ENCODE assay signal across 26 cellular contexts in the genomic region with DNA sequence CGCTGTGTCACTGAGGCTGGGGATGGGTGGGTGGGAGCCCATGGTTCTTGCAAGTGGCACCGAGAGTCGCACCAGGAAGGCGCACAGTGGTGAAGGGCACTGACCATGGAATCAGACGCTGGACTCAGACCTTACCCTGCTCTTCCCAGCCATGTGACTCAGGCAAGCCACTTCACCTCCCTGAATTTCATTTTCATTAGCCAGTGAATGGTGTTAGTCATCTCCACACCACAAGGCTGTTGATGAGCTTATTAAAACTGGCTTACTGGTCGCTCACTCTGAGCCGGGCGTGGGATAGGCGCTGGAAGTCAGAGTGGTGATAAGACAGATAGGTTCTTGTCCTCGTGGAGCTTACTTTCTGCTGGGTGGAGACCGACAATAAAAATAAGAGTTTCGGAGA. TPM values are rescaled to one million over a fixed set of nuclear protein-coding genes. Genes with fewer than 3 reads are reported as not detected.
DNase-seq lines count a peak whose midpoint lies in the region; ATAC-seq, FAIRE-seq and TF ChIP-seq lines count a peak whose summit lies in the region.
"Had no signal": no experiment of that assay in that cellular context is flagged by ENCODE, and none has a peak within 500 bp of the region (broad histone marks: within the 10 kb centered on the region; RNA-seq: fewer than 3 reads in every experiment).

No MANE protein-coding gene starts in this region.

- FAIRE-seq in RCC 7860 (lab: Jason Lieb, UNC), result no peak
- FAIRE-seq: colon, small intestine, urothelium cell line had no signal

- ATAC-seq in HG02938 (IDR thresholded peaks at IDR 0.05; ENCODE audit: unreplicated experiment) (no peak), natural killer cell (no peak)
- ATAC-seq: activated naive CD4-positive, alpha-beta T cell treated with anti-CD3 and anti-CD28 coated beads, Interleukin-2, amount 50 U/mL, for 72 hours; lower lobe of right lung; stimulated activated naive B cell treated with anti-CD40 and anti-IgM and Interleukin-4, amounts not matched to agents 10 μg/mL and 1 μg/mL and 100 μg/mL, for 72 hours had no signal

- TF ChIP-seq CTCF in nephron progenitor cell (IDR thresholded peaks at IDR 0.05), result no peak
- TF ChIP-seq CTCF in natural killer cell (IDR thresholded peaks at IDR 0.05), result no peak

- H3K27me3 Mint-ChIP-seq in nephron progenitor cell (ENCODE audit: low read depth, poor library complexity), result peaks cover 31% of the 10 kb centered on the region
- peaks cover 11 to 12% of the 10 kb centered on the region in 2 donors for H3K27me3 Mint-ChIP-seq in natural killer cell (ENCODE audit: low read depth in 2 of 2)

- no peak overlapping the region for H3K27ac Mint-ChIP-seq in nephron progenitor cell
- H3K27ac Mint-ChIP-seq in natural killer cell, result no peak overlapping the region
- H3K27ac Mint-ChIP-seq: activated naive CD4-positive, alpha-beta T cell treated with anti-CD3 and anti-CD28 coated beads, Interleukin-2, amount 50 U/mL, for 72 hours; brain; stimulated activated naive B cell treated with anti-CD40 and anti-IgM and Interleukin-4, amounts not matched to agents 10 μg/mL and 1 μg/mL and 100 μg/mL, for 72 hours had no signal

- intact Hi-C loops in natural killer cell (cut with micrococcal nuclease), result no loop called here

- no peak overlapping the region for H3K27ac ChIP-seq in epithelial cell of prostate
- H3K27ac ChIP-seq: lower lobe of right lung, Peyer's patch, SK-N-MC, VCaP had no signal

- H3K4me1 Mint-ChIP-seq in nephron progenitor cell (peaks cover 79% of the 10 kb centered on the region), natural killer cell (no peaks in the 10 kb centered on the region)
- H3K4me1 Mint-ChIP-seq: CD4-positive, CD25-positive, alpha-beta regulatory T cell had no signal

- DNase-seq in ELR (ENCODE audit: low read depth) (peak; percentile 47), RCC 7860 (ENCODE audit: low spot score) (peak; percentile 42), epithelial cell of prostate (ENCODE audit: low read depth, low spot score) (peak; percentile 43), myocyte (ENCODE audit: low read depth) (peak; percentile 23), nephron progenitor cell (no peak), NCI-H524 (lab: John Stamatoyannopoulos, UW) (no peak), natural killer cell (no peak)
- DNase-seq: activated CD4-positive, alpha-beta T cell treated with anti-CD3 and anti-CD28 coated beads, Interleukin-2, amount 50 U/mL, for 1 hour; CD4-positive, CD25-positive, alpha-beta regulatory T cell; Kasumi-1; lower lobe of right lung; NCI-H1092 treated with DMSO at 0.1 percent for 48 hours; NCI-H2081 treated with DMSO at 0.1 percent for 48 hours; NK-92 treated with Interleukin-12 subunit alpha and Interleukin-12 subunit beta, amount 100 ng/mL, for 24 hours; Peyer's patch; small intestine; stimulated activated CD4-positive, alpha-beta T cell treated with anti-CD3 and anti-CD28 coated beads, Interleukin-2, amount 100 ng/mL, for 48 hours; stimulated activated naive B cell treated with anti-CD40 and anti-IgM and Interleukin-4, amounts not matched to agents 10 μg/mL and 1 μg/mL and 100 μg/mL, for 72 hours had no signal

- H3K9me3 Mint-ChIP-seq in nephron progenitor cell (no peaks in the 10 kb centered on the region), natural killer cell (no peaks in the 10 kb centered on the region)
- H3K9me3 Mint-ChIP-seq: activated naive CD4-positive, alpha-beta T cell treated with anti-CD3 and anti-CD28 coated beads, Interleukin-2, amount 50 U/mL, for 72 hours; brain; CD4-positive, CD25-positive, alpha-beta regulatory T cell; stimulated activated naive B cell treated with anti-CD40 and anti-IgM and Interleukin-4, amounts not matched to agents 10 μg/mL and 1 μg/mL and 100 μg/mL, for 72 hours had no signal

- H3K36me3 Mint-ChIP-seq in nephron progenitor cell (ENCODE audit: low read depth) (peaks cover 26% of the 10 kb centered on the region), natural killer cell (no peaks in the 10 kb centered on the region)
- H3K36me3 Mint-ChIP-seq: activated naive CD4-positive, alpha-beta T cell treated with anti-CD3 and anti-CD28 coated beads, Interleukin-2, amount 50 U/mL, for 72 hours; brain; CD4-positive, CD25-positive, alpha-beta regulatory T cell had no signal

- H3K4me3 Mint-ChIP-seq in nephron progenitor cell, result no peak overlapping the region
- no peak overlapping the region for H3K4me3 Mint-ChIP-seq in natural killer cell
- H3K4me3 Mint-ChIP-seq: brain; CD4-positive, CD25-positive, alpha-beta regulatory T cell; stimulated activated naive B cell treated with anti-CD40 and anti-IgM and Interleukin-4, amounts not matched to agents 10 μg/mL and 1 μg/mL and 100 μg/mL, for 72 hours had no signal

RNA-seq across cellular contexts. Expression of gene FGF18, which starts 25.1 kb away (rescaled TPM):
- total RNA-seq in myocyte, result 0.16 TPM in 1 of 2 replicates, not detected in the other
- polyA plus RNA-seq in myocyte (2012), result 0.11 TPM
- under 1 TPM; 0.16 to 0.25 (median 0.23) TPM for total RNA-seq in natural killer cell
- total RNA-seq: NCI-H460 had no signal

RNA-seq across cellular contexts. Expression of gene NPM1, which starts 56.9 kb away (rescaled TPM):
- total RNA-seq in myocyte (802 and 836 TPM in 2 replicates), natural killer cell (100 to 1,000 TPM; 440 to 554 (median 454) TPM)
- polyA plus RNA-seq in myocyte (2012), result 749 TPM

Comparison
In these comparisons a context has a peak if more than half of its experiments do, and no peak if none do; other contexts are left out.
1. DNase-seq: peak in ELR (single experiment), RCC 7860 (single experiment), epithelial cell of prostate (single experiment) and myocyte (single experiment); none in nephron progenitor cell (single experiment), NCI-H524 (0 of 2) and natural killer cell (single experiment).